9 cellular contexts compared by ENCODE assay signal in the genomic region with DNA sequence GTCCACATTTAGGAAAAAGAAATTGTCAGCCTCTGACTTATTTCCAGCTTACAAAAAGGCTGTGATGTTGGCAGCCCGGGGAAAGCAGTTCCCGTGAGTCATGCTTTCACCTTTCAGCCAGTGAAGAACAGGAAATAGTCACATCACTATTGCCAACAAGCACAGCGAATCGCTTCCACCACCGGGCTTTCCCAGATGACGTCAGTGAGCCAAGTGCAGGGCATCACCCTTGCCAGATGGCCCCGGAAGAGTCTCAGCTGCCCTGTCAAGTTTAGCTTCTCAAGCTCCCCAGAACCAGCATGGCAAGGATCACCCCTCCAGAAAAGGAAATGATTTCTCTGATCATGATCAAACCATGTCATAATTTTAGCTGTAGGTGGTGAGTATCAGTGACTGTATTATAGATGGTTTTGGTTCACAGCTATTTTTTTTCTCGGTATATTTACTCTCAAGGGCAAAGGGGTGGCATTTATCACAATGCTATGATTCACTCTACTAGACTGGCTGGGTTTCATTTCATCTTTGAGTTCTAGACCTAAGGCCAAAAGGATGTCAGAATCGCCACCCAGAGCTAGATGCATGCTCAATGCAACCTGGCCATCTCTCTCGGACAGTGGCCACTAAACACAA. TPM values are rescaled to one million over a fixed set of nuclear protein-coding genes. Genes with fewer than 3 reads are reported as not detected.
A peak's percentile ranks its signal among the peaks of the same experiment; 100 is the strongest.
DNase-seq lines count a peak whose midpoint lies in the region; ATAC-seq and TF ChIP-seq lines count a peak whose summit lies in the region.
"Had no signal": no experiment of that assay in that cellular context is flagged by ENCODE, and none has a peak within 500 bp of the region (broad histone marks: within the 10 kb centered on the region; RNA-seq: fewer than 3 reads in every experiment).

No MANE protein-coding gene starts in this region.

- TF ChIP-seq CTCF in C4-2B (conservative IDR thresholded peaks at IDR 0.05) (no peak), PC-9 (conservative IDR thresholded peaks at IDR 0.05) (no peak), omental fat pad (IDR thresholded peaks at IDR 0.05) (no peak), testis (IDR thresholded peaks at IDR 0.05) (no peak)

- H3K9me3 Mint-ChIP-seq in activated T-helper 1 cell treated with anti-CD3 and anti-CD28 coated beads, Interleukin-12 subunit alpha, Interleukin-12 subunit beta, Interleukin-2, Interleukin-4 antibody, amounts not matched to agents 30 ng/mL and 10 ng/mL and 1 ng/mL, durations not matched to agents 14 hours and 24 hours and 36 hours = no peaks in the 10 kb centered on the region

- no peak for TF ChIP-seq POLR2A in testis (IDR thresholded peaks at IDR 0.05)

- TSS peak; percentile 63 for BruUV-seq in PC-9 (replicated peaks; lab: Mats Ljungman, UMichigan)

- H3K9me3 ChIP-seq in PC-9 (ENCODE audit: insufficient read depth, low read depth) (no peaks in the 10 kb centered on the region), testis (no peaks in the 10 kb centered on the region)

- H3K27me3 ChIP-seq in PC-9 (ENCODE audit: insufficient read depth, low read depth) (no peaks in the 10 kb centered on the region), testis (no peaks in the 10 kb centered on the region)

- peak overlapping the region; percentile 86 for H3K4me2 ChIP-seq in PC-9

- 42 to 44% methylated on average over 10 of the region's 10 CpGs for WGBS in testis, 2 donors

- H3K27ac ChIP-seq in C4-2B = peak overlapping the region; percentile 3; the same call in 1 of the 2 replicates
- H3K27ac ChIP-seq in PC-9 = peak overlapping the region; percentile 97
- peak overlapping the region in 1 of 2 donors; percentile 14 for H3K27ac ChIP-seq in testis
- H3K27ac ChIP-seq: SK-N-MC had no signal

- peak overlapping the region; percentile 58; the same call in 1 of the 2 replicates for H3K4me3 ChIP-seq in PC-9
- no peak overlapping the region for H3K4me3 ChIP-seq in testis
- H3K4me3 ChIP-seq: SK-N-MC had no signal

- H3K36me3 ChIP-seq in PC-9 (ENCODE audit: low read depth) = no peaks in the 10 kb centered on the region; the same call in 1 of the 2 replicates
- no peaks in the 10 kb centered on the region for H3K36me3 ChIP-seq in testis (ENCODE audit: low read depth, missing control alignments)

- POLR2A ChIA-PET in PC-9 (lab: Charles Lee; ENCODE audit: unreplicated experiment) = interaction anchor here (0.6 to 1.4 kb wide), 7 partner anchors 9 to 1083 kb away, joined by 3 to 16 read pairs (median 8); no protein-coding TSS in a partner anchor

- peak overlapping the region; percentile 94 for H3K27ac Mint-ChIP-seq in activated T-helper 1 cell treated with anti-CD3 and anti-CD28 coated beads, Interleukin-12 subunit alpha, Interleukin-12 subunit beta, Interleukin-2, Interleukin-4 antibody, amounts not matched to agents 30 ng/mL and 10 ng/mL and 1 ng/mL, durations not matched to agents 14 hours and 24 hours and 36 hours

- H3K4me1 ChIP-seq in PC-9 (replicated peaks; ENCODE audit: insufficient read depth) (peaks cover 66% of the 10 kb centered on the region), testis (no peaks in the 10 kb centered on the region)

- peak; percentile 96 to 100 for DNase-seq in PC-9
- peak; percentile 90 for DNase-seq in activated T-helper 1 cell treated with anti-CD3 and anti-CD28 coated beads, Interleukin-12 subunit alpha, Interleukin-12 subunit beta, Interleukin-2, Interleukin-4 antibody, amounts not matched to agents 30 ng/mL and 10 ng/mL and 1 ng/mL, durations not matched to agents 14 hours and 24 hours and 36 hours (ENCODE audit: low spot score)
- DNase-seq in fibroblast of peridontal ligament (ENCODE audit: extremely low read depth) = peak; percentile 93
- peak; percentile 66 for DNase-seq in omental fat pad (ENCODE audit: low spot score)
- DNase-seq in testis = peak; percentile 59

- H3K9me2 ChIP-seq in PC-9 (ENCODE audit: insufficient read depth) = no peaks in the 10 kb centered on the region

- peaks cover 39% of the 10 kb centered on the region for H3F3A ChIP-seq in PC-9 (ENCODE audit: insufficient read depth, low read depth)

- no peaks in the 10 kb centered on the region for H3K27me3 Mint-ChIP-seq in activated T-helper 1 cell treated with anti-CD3 and anti-CD28 coated beads, Interleukin-12 subunit alpha, Interleukin-12 subunit beta, Interleukin-2, Interleukin-4 antibody, amounts not matched to agents 30 ng/mL and 10 ng/mL and 1 ng/mL, durations not matched to agents 14 hours and 24 hours and 36 hours (ENCODE audit: insufficient read depth)

- H3K4me1 Mint-ChIP-seq in activated T-helper 1 cell treated with anti-CD3 and anti-CD28 coated beads, Interleukin-12 subunit alpha, Interleukin-12 subunit beta, Interleukin-2, Interleukin-4 antibody, amounts not matched to agents 30 ng/mL and 10 ng/mL and 1 ng/mL, durations not matched to agents 14 hours and 24 hours and 36 hours (ENCODE audit: low read depth) = peaks cover 36% of the 10 kb centered on the region

- no peak overlapping the region for H2AFZ ChIP-seq in PC-9

- no peaks in the 10 kb centered on the region for H4K20me1 ChIP-seq in PC-9 (ENCODE audit: insufficient read depth)

- CTCF ChIA-PET in PC-9 (lab: Charles Lee) = interaction anchor here (0.7 to 2.0 kb wide), 6 partner anchors 20 to 1452 kb away, joined by 3 to 8 read pairs (median 4); partner anchors contain the start of gene B3GNT5

- H3K36me3 Mint-ChIP-seq in activated T-helper 1 cell treated with anti-CD3 and anti-CD28 coated beads, Interleukin-12 subunit alpha, Interleukin-12 subunit beta, Interleukin-2, Interleukin-4 antibody, amounts not matched to agents 30 ng/mL and 10 ng/mL and 1 ng/mL, durations not matched to agents 14 hours and 24 hours and 36 hours (ENCODE audit: low read depth) = peaks cover 8% of the 10 kb centered on the region

- peaks cover 24% of the 10 kb centered on the region for H3K79me2 ChIP-seq in PC-9 (ENCODE audit: low read depth)

- H3K4me3 Mint-ChIP-seq in activated T-helper 1 cell treated with anti-CD3 and anti-CD28 coated beads, Interleukin-12 subunit alpha, Interleukin-12 subunit beta, Interleukin-2, Interleukin-4 antibody, amounts not matched to agents 30 ng/mL and 10 ng/mL and 1 ng/mL, durations not matched to agents 14 hours and 24 hours and 36 hours = peak overlapping the region; percentile 60

- ATAC-seq in GM19395 (IDR thresholded peaks at IDR 0.05; ENCODE audit: unreplicated experiment) (peak; percentile 97), HG03521 (IDR thresholded peaks at IDR 0.05; ENCODE audit: unreplicated experiment) (peak; percentile 86), omental fat pad (ENCODE audit: low FRiP score) (peak; percentile 96)

- intact Hi-C loops in PC-9 (cut with micrococcal nuclease; ENCODE audit: unreplicated experiment) = loop anchor here (1.0 to 5.0 kb wide), 6 partner anchors 9 to 96 kb away; partner anchors contain the start of gene B3GNT5
- intact Hi-C loops in activated T-helper 1 cell treated with anti-CD3 and anti-CD28 coated beads, Interleukin-12 subunit alpha, Interleukin-12 subunit beta, Interleukin-2, Interleukin-4 antibody, amounts not matched to agents 30 ng/mL and 10 ng/mL and 1 ng/mL, durations not matched to agents 14 hours and 24 hours and 36 hours (cut with micrococcal nuclease) = loop anchor here (1.0 to 10.0 kb wide), 16 partner anchors 20 to 491 kb away; partner anchors contain the start of genes ATP11B, B3GNT5, KLHL6 and LAMP3
- intact Hi-C loops in testis (cut with DNase I; ENCODE audit: low total_unique reads) = no loop called here

RNA-seq across cellular contexts. Expression of gene B3GNT5, which starts 32.9 kb away (rescaled TPM):
- total RNA-seq in PC-9 (2021) = 30.7 and 33.6 TPM in 2 replicates
- total RNA-seq in activated T-helper 1 cell treated with anti-CD3 and anti-CD28 coated beads, Interleukin-12 subunit alpha, Interleukin-12 subunit beta, Interleukin-2, Interleukin-4 antibody, amounts not matched to agents 30 ng/mL and 10 ng/mL and 1 ng/mL, durations not matched to agents 14 hours and 24 hours and 36 hours = 17.0 and 17.7 TPM in 2 replicates
- total RNA-seq in omental fat pad = 10 to 100 TPM in 2 of 4 donors, 1 to 10 TPM in 2; 7.9 to 42.0 (median 19.7) TPM
- total RNA-seq in testis = 1 to 10 TPM; 5.9 to 6.3 TPM
- polyA plus RNA-seq in testis (ENCODE audit: insufficient read depth, low read depth, low replicate concordance) = 18.3 TPM
